19 cellular contexts compared by ENCODE assay signal in the genomic region with DNA sequence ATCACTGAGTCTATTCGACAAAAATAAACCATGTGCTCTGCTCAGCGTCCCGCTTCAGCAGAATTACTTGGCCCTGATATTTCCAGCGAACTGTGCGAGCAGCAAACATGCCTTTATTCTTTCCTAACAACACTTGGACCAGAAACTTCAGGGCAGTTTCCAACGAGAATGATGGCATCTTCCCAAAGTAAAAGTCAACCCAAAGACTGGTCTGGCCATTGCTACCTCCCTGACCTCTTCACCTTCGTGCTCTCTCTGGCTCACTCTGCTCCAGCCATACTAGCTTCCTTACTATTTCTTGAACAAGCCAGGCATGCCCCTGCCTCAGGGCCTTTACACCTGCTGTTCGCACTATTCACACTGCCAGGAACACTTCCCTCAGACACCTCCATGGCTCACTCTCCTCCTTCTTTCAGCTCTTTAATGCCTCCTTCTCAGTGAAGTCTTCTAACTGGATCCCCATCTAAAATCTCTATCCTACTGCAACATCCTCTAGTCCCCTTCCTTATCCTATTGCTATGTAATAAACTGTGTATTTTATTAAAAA. TPM values are rescaled to one million over a fixed set of nuclear protein-coding genes. Genes with fewer than 3 reads are reported as not detected.
A peak's percentile ranks its signal among the peaks of the same experiment; 100 is the strongest.
DNase-seq lines count a peak whose midpoint lies in the region; ATAC-seq and TF ChIP-seq lines count a peak whose summit lies in the region.
"Had no signal": no experiment of that assay in that cellular context is flagged by ENCODE, and none has a peak within 500 bp of the region (broad histone marks: within the 10 kb centered on the region; RNA-seq: fewer than 3 reads in every experiment).

No MANE protein-coding gene starts in this region.

- in situ Hi-C loops in GM13976 (cut with MboI; ENCODE audit: low sequenced_read_pairs, unreplicated experiment): no loop called here

- H3K4me1 ChIP-seq in BLaER1 (peaks cover 43% of the 10 kb centered on the region), body of pancreas (peaks cover 87% of the 10 kb centered on the region), prostate gland (replicated peaks) (peaks cover 24% of the 10 kb centered on the region), thyroid gland (peaks cover 62 to 67% of the 10 kb centered on the region in 2 donors)

- no peak for ATAC-seq in body of pancreas
- ATAC-seq: A549; CD8-positive, alpha-beta T cell; GM23338; K562 had no signal

- TF ChIP-seq CTCF in body of pancreas (IDR thresholded peaks at IDR 0.05): no peak
- TF ChIP-seq CTCF in prostate gland (IDR thresholded peaks at IDR 0.05): no peak
- no peak for TF ChIP-seq CTCF in thyroid gland (IDR thresholded peaks at IDR 0.05)
- no peak for TF ChIP-seq CTCF in GM13976 (IDR thresholded peaks at IDR 0.05; ENCODE audit: borderline replicate concordance, control extremely low read depth, extremely low read depth, insufficient read depth, missing control alignments)

- no peaks in the 10 kb centered on the region for H3K36me3 ChIP-seq in BLaER1
- no peaks in the 10 kb centered on the region for H3K36me3 ChIP-seq in body of pancreas (replicated peaks in 1 of 2; ENCODE audit: insufficient read depth in 1 of 2, low read depth in 2 of 2)
- H3K36me3 ChIP-seq in prostate gland: no peaks in the 10 kb centered on the region
- H3K36me3 ChIP-seq in thyroid gland: no peaks in the 10 kb centered on the region

- intact Hi-C loops in body of pancreas (cut with DNase I): no loop called here
- intact Hi-C loops in prostate gland (cut with DNase I): no loop called here
- intact Hi-C loops in thyroid gland (cut with DNase I): no loop called here

- H3K9ac ChIP-seq in BLaER1: no peak overlapping the region

- peak overlapping the region; percentile 69; the same call in 1 of the 2 replicates for H3K4me2 ChIP-seq in BLaER1
- H3K4me2 ChIP-seq: A549, GM23338 had no signal

- H4K20me1 ChIP-seq in BLaER1: peaks cover 6% of the 10 kb centered on the region

- DNase-seq in body of pancreas (no peak), prostate gland (ENCODE audit: low spot score) (no peak), thyroid gland (peak; percentile 37 to 63), medulla oblongata (ENCODE audit: extremely low spot score) (no peak), GM13976 (ENCODE audit: low spot score) (no peak), NCI-H345 (lab: John Stamatoyannopoulos, UW) (no peak)
- DNase-seq: AML-193; CD8-positive, alpha-beta T cell; DMS 273 treated with DMSO at 0.1 percent for 48 hours; DMS53; DND-41; HCEC 1CT; HFFc6; IMR-90 had no signal

- TF ChIP-seq POLR2A in body of pancreas (IDR thresholded peaks at IDR 0.05): no peak
- TF ChIP-seq POLR2A in prostate gland (IDR thresholded peaks at IDR 0.05): no peak
- TF ChIP-seq POLR2A in thyroid gland (IDR thresholded peaks at IDR 0.05): peak in 1 of 2 donors; percentile 40

- no peak overlapping the region for H3K27ac ChIP-seq in BLaER1
- peak overlapping the region in 3 of 4 donors; percentile 40 to 86 (median 80) for H3K27ac ChIP-seq in body of pancreas
- peak overlapping the region; percentile 2 to 20 for H3K27ac ChIP-seq in prostate gland
- H3K27ac ChIP-seq in thyroid gland: peak overlapping the region; percentile 73 to 93 (median 74)
- H3K27ac ChIP-seq: 22Rv1, A549 had no signal

- H3K4me3 ChIP-seq in BLaER1 (no peak overlapping the region), body of pancreas (no peak overlapping the region), prostate gland (no peak overlapping the region), thyroid gland (replicated peaks in 1 of 3) (no peak overlapping the region)
- H3K4me3 ChIP-seq: A549, GM23338, K562 had no signal

- peaks cover 29% of the 10 kb centered on the region for H3K27me3 ChIP-seq in BLaER1
- no peaks in the 10 kb centered on the region for H3K27me3 ChIP-seq in body of pancreas
- H3K27me3 ChIP-seq in prostate gland (replicated peaks; ENCODE audit: insufficient read depth): no peaks in the 10 kb centered on the region
- no peaks in the 10 kb centered on the region for H3K27me3 ChIP-seq in thyroid gland

- H3K9me3 ChIP-seq in BLaER1 (no peaks in the 10 kb centered on the region), body of pancreas (no peaks in the 10 kb centered on the region), prostate gland (no peaks in the 10 kb centered on the region), thyroid gland (no peaks in the 10 kb centered on the region)
- H3K9me3 ChIP-seq: A549 had no signal

- 59 to 63% methylated on average over 8 of the region's 8 CpGs for WGBS in body of pancreas, 2 donors
- 86% methylated on average over 8 of the region's 8 CpGs for WGBS in prostate gland
- 54 to 76% methylated on average over 8 of the region's 8 CpGs for WGBS in thyroid gland, 2 donors

RNA-seq across cellular contexts. Expression of a gene that starts 6.3 kb away (rescaled TPM):
- total RNA-seq in body of pancreas: 100 to 1,000 TPM; 331 to 469 TPM
- total RNA-seq in prostate gland: 100 to 1,000 TPM; 234 to 445 TPM
- total RNA-seq in thyroid gland: 100 to 1,000 TPM in 2 of 4 donors, 10 to 100 TPM in 2; 89.1 to 211 (median 122) TPM

RNA-seq across cellular contexts. Expression of a gene that starts 39.8 kb away (rescaled TPM):
- 10 to 100 TPM in 1 of 2 donors, 1 to 10 TPM in 1; 9.1 to 12.2 TPM for total RNA-seq in body of pancreas
- 10 to 100 TPM; 22.4 to 24.1 TPM for total RNA-seq in prostate gland
- 10 to 100 TPM; 18.7 to 24.0 (median 22.0) TPM for total RNA-seq in thyroid gland

Comparison
In these comparisons a context has a peak if more than half of its experiments do, and no peak if none do; other contexts are left out.
1. DNase-seq: peak in thyroid gland (2 of 2); none in body of pancreas (0 of 4), prostate gland (single experiment), medulla oblongata (single experiment), GM13976 (single experiment) and NCI-H345 (single experiment).